In the genomic region with DNA sequence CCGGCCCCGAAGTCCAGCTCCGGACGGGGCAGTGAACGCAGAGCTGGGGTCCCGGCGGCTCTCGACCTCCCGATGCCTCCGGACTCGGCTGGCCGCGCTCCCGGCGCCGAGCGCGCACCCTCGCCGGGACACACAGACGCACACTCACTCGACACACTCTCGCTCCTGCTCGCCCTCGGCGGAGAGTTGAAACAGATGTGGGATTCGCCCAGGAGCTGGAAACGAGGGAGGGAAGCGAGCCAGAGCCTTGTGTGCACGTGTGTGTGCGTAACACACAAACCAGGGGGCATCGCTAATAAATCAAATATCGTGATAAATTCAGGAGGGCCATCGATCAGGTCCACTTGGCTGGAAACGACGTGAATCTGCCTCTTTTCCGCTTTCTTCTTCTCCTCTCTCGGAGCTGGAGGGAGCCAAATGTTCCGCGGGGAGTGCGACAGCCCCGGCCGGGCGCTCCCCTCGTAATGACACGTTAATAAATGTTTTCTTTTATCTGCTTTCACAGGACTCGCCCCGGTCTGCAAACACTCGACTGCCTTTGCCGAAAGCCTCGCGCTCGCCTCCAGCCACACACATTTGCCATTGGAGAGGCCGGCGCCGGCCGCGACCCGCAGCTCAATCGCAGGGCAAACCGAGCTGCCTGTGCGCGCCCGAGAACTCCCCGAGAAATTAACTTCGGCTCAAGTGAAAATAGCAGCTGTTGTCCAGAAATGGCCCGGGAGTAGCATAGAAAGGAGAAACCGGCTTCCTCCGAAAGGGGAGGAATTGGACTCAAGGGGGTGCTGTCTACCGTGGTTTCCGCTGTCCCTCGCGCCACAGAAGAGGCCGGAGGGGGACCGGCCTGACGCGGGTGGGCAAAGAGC, we compare ENCODE assay signal across 8 cellular contexts. TPM values are rescaled to one million over a fixed set of nuclear protein-coding genes. Genes with fewer than 3 reads are reported as not detected.
DNase-seq lines count a peak whose midpoint lies in the region; ATAC-seq, FAIRE-seq and TF ChIP-seq lines count a peak whose summit lies in the region.

No MANE protein-coding gene starts in this region.

- peaks cover 70% of the 10 kb centered on the region for H3K27me3 ChIP-seq in AG04450 (ENCODE audit: control insufficient read depth, insufficient read depth, low read length)
- H3K27me3 ChIP-seq in K562 (ENCODE audit: control insufficient read depth in 2 of 2, insufficient read depth in 2 of 2, low read length in 2 of 2) = peaks cover 25 to 52% of the 10 kb centered on the region in 2 experiments

- peak; percentile 84 for ATAC-seq in K562
- ATAC-seq in HG02884 (IDR thresholded peaks at IDR 0.05; ENCODE audit: unreplicated experiment) = no peak
- no peak for ATAC-seq in HG02678 (IDR thresholded peaks at IDR 0.05; ENCODE audit: unreplicated experiment)

- TF ChIP-seq RAD21 in K562 (CRISPR knock-in tag; conservative IDR thresholded peaks at IDR 0.05 in 1 of 2, IDR thresholded peaks at IDR 0.05 in 1 of 2) = peak; percentile 52 to 64

- no peak for FAIRE-seq in K562 (lab: Jason Lieb, UNC)

- H3K9me3 ChIP-seq in AG04450 (ENCODE audit: control insufficient read depth, insufficient read depth, low read length) (no peaks in the 10 kb centered on the region; the same call in 1 of the 2 replicates), K562 (replicated peaks; ENCODE audit: control insufficient read depth, insufficient read depth, low read depth, low read length) (no peaks in the 10 kb centered on the region)

- no peak overlapping the region for H3K9ac ChIP-seq in K562 (ENCODE audit: insufficient read depth in 1 of 2, low read depth in 2 of 2, low read length in 2 of 2)

- no TSS peak for BruUV-seq in K562 (replicated peaks; lab: Mats Ljungman, UMichigan)

- H3K79me2 ChIP-seq in K562 (ENCODE audit: control insufficient read depth, insufficient read depth, low read length) = no peaks in the 10 kb centered on the region

- no peaks in the 10 kb centered on the region for H4K20me1 ChIP-seq in K562 (replicated peaks; ENCODE audit: control insufficient read depth, insufficient read depth, low read length)

- H3K27ac ChIP-seq in AG04450 (ENCODE audit: low read depth, low read length) = no peak overlapping the region
- no peak overlapping the region for H3K27ac ChIP-seq in K562 (ENCODE audit: extremely low read depth, low read depth, low read length)

- TF ChIP-seq POLR2A in K562 (conservative IDR thresholded peaks at IDR 0.05) = no peak

- TF ChIP-seq EP300 in K562 (IDR thresholded peaks at IDR 0.05; ENCODE audit: low read length) = no peak

- 15% methylated on average over 73 of the region's 77 CpGs for WGBS in K562 (ENCODE audit: insufficient coverage, low coverage, missing lambda C conversion rate)

- no peak overlapping the region for H2AFZ ChIP-seq in K562 (ENCODE audit: low read depth, low read length)

- no peak for DNase-seq in AG04450 (ENCODE audit: low read depth, low spot score)
- peak; percentile 40 for DNase-seq in GM12865 (ENCODE audit: low read depth)
- DNase-seq in NCI-H460 (ENCODE audit: extremely low read depth, low read depth) = peak; percentile 59
- peak; percentile 35 to 48 (median 46) for DNase-seq in K562 (ENCODE audit: extremely low read depth in 1 of 4, low spot score in 3 of 4)
- peak; percentile 68 for DNase-seq in hepatic stellate cell (ENCODE audit: low spot score)
- peak; percentile 66 for DNase-seq in pons (ENCODE audit: low spot score)

- peak; percentile 59 for TF ChIP-seq CTCF in AG04450 (IDR thresholded peaks at IDR 0.05; ENCODE audit: low read depth, low read length)
- TF ChIP-seq CTCF in GM12865 (IDR thresholded peaks at IDR 0.05; ENCODE audit: insufficient read depth, low read depth, low read length, missing control alignments) = peak; percentile 34
- peak; percentile 54 to 60 (median 57) for TF ChIP-seq CTCF in K562 (IDR thresholded peaks at IDR 0.05 in 2 of 3, conservative IDR thresholded peaks at IDR 0.05 in 1 of 3; ENCODE audit: insufficient read depth in 2 of 3, low read depth in 1 of 3, low read length in 3 of 3)

- intact Hi-C loops in K562 (cut with micrococcal nuclease) = no loop called here

- H3K4me2 ChIP-seq in K562 (ENCODE audit: insufficient read depth, low read length) = no peak overlapping the region

- CTCF ChIA-PET in AG04450 (lab: Charles Lee) = interaction anchor here (0.7 to 2.1 kb wide), 9 partner anchors 8 to 835 kb away, joined by 3 to 57 read pairs (median 4); no protein-coding TSS in a partner anchor
- CTCF ChIA-PET in K562 (lab: Yijun Ruan, JAX; ENCODE audit: low intra/inter-chr PET ratio) = interaction anchor here (1.5 kb wide), 1 partner anchor 835 kb away, joined by 11 read pairs; no protein-coding TSS in a partner anchor

- H3K9me1 ChIP-seq in K562 (ENCODE audit: control insufficient read depth, insufficient read depth, low read length) = no peaks in the 10 kb centered on the region

- in situ Hi-C loops in K562 (cut with MboI) = no loop called here

- peaks cover 0 to 7% of the 10 kb centered on the region in 2 experiments; a peak in 1 of 5 replicates for H3K4me1 ChIP-seq in K562 (replicated peaks in 1 of 2; ENCODE audit: control insufficient read depth in 2 of 2, insufficient read depth in 2 of 2, low read length in 2 of 2)

- H3K4me3 ChIP-seq in AG04450 (ENCODE audit: low read depth, low read length) (peak overlapping the region; percentile 31), GM12865 (ENCODE audit: low read depth, low read length) (no peak overlapping the region), K562 (no peak overlapping the region)

- H3K36me3 ChIP-seq in K562 (ENCODE audit: control insufficient read depth, insufficient read depth, low read length) = no peaks in the 10 kb centered on the region

- POLR2A ChIA-PET in AG04450 (lab: Yijun Ruan, JAX) = interaction anchor here (0.6 kb wide), 1 partner anchor 322 kb away, joined by 3 read pairs; no protein-coding TSS in a partner anchor
- POLR2A ChIA-PET in K562 (lab: Yijun Ruan, JAX) = interaction anchor here (0.8 kb wide), 1 partner anchor 9 kb away, joined by 4 read pairs; no protein-coding TSS in a partner anchor

TF ChIP-seq in K562, 482 proteins besides CTCF, POLR2A, EP300 and RAD21 (continues in another document):
- TF ChIP-seq, protein P1, sequence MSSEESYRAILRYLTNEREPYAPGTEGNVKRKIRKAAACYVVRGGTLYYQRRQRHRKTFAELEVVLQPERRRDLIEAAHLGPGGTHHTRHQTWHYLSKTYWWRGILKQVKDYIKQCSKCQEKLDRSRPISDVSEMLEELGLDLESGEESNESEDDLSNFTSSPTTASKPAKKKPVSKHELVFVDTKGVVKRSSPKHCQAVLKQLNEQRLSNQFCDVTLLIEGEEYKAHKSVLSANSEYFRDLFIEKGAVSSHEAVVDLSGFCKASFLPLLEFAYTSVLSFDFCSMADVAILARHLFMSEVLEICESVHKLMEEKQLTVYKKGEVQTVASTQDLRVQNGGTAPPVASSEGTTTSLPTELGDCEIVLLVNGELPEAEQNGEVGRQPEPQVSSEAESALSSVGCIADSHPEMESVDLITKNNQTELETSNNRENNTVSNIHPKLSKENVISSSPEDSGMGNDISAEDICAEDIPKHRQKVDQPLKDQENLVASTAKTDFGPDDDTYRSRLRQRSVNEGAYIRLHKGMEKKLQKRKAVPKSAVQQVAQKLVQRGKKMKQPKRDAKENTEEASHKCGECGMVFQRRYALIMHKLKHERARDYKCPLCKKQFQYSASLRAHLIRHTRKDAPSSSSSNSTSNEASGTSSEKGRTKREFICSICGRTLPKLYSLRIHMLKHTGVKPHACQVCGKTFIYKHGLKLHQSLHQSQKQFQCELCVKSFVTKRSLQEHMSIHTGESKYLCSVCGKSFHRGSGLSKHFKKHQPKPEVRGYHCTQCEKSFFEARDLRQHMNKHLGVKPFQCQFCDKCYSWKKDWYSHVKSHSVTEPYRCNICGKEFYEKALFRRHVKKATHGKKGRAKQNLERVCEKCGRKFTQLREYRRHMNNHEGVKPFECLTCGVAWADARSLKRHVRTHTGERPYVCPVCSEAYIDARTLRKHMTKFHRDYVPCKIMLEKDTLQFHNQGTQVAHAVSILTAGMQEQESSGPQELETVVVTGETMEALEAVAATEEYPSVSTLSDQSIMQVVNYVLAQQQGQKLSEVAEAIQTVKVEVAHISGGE (CRISPR knock-in tag; IDR thresholded peaks at IDR 0.05) = peak in 1 of 3 experiments; percentile 55; a peak in 1 of 6 replicates
- TF ChIP-seq, protein P2, sequence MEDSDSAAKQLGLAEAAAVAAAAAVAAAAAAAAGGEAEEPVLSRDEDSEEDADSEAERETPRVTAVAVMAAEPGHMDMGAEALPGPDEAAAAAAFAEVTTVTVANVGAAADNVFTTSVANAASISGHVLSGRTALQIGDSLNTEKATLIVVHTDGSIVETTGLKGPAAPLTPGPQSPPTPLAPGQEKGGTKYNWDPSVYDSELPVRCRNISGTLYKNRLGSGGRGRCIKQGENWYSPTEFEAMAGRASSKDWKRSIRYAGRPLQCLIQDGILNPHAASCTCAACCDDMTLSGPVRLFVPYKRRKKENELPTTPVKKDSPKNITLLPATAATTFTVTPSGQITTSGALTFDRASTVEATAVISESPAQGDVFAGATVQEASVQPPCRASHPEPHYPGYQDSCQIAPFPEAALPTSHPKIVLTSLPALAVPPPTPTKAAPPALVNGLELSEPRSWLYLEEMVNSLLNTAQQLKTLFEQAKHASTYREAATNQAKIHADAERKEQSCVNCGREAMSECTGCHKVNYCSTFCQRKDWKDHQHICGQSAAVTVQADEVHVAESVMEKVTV (CRISPR knock-in tag; IDR thresholded peaks at IDR 0.05) = peak; percentile 40; the same call in 1 of the 2 replicates
- no peak for TF ChIP-seq PYGO2 (tag; IDR thresholded peaks at IDR 0.05)

RNA-seq across cellular contexts. Expression of a gene that starts 0.8 kb away (rescaled TPM):
- polyA plus RNA-seq in AG04450 (2011; rRNA removed) (0.73 and 1.5 TPM in 2 replicates), K562 (2011; rRNA removed) (not detected in 2 replicates), K562 (2014; fragmentation: Illumina TruSeq; extraction: Trizol) (not detected in 2 replicates), K562 (2014; fragmentation: Nextera tagmentation; extraction: Ambion mirVana) (not detected), K562 (2014; rRNA removed) (not detected in 2 replicates)
- 1.6 and 2.4 TPM in 2 replicates for polyA minus RNA-seq in AG04450 (2011; rRNA and poly(A)+ RNA removed)
- total RNA-seq in NCI-H460 (2014; rRNA removed; shearing (Covaris generic)) = 3.9 and 4.5 TPM in 2 replicates
- polyA plus RNA-seq in NCI-H460 (2014; cell fraction: nucleus; rRNA removed) = 2.3 and 6.1 TPM in 2 replicates
- not detected in 2 replicates for total RNA-seq in K562 (2011; cell fraction: chromatin; rRNA removed; ENCODE audit: low replicate concordance)
- not detected in 2 replicates for total RNA-seq in K562 (2011; cell fraction: nucleolus; rRNA removed)
- total RNA-seq in K562 (2011; cell fraction: nucleoplasm; rRNA removed) = not detected in 2 replicates
- total RNA-seq in K562 (2014; rRNA removed) (not detected in 2 replicates), K562 (2014; rRNA removed; fragmentation: Illumina TruSeq; extraction: Trizol) (not detected in 2 replicates), K562 (2015; rRNA removed; fragmentation: Illumina TruSeq; extraction: Trizol) (not detected in 2 replicates), K562 (2021) (0.33 and 0.76 TPM in 2 replicates)
- polyA plus RNA-seq in K562 (2011; cell fraction: cytosol; rRNA removed) = not detected in 2 replicates
- polyA plus RNA-seq in K562 (2011; cell fraction: nucleus; rRNA removed) = not detected in 2 replicates
- polyA plus RNA-seq in K562 (2012) = 0.06 TPM in 1 of 2 replicates, not detected in the other
- 0.06 TPM in 1 of 2 replicates, not detected in the other for polyA minus RNA-seq in K562 (2011; rRNA and poly(A)+ RNA removed)
- polyA minus RNA-seq in K562 (2011; cell fraction: cytosol; rRNA and poly(A)+ RNA removed) = not detected in 2 replicates
- polyA minus RNA-seq in K562 (2011; cell fraction: nucleus; rRNA and poly(A)+ RNA removed) = not detected in 2 replicates
